1 cellular context compared by ENCODE assay signal in the genomic region with DNA sequence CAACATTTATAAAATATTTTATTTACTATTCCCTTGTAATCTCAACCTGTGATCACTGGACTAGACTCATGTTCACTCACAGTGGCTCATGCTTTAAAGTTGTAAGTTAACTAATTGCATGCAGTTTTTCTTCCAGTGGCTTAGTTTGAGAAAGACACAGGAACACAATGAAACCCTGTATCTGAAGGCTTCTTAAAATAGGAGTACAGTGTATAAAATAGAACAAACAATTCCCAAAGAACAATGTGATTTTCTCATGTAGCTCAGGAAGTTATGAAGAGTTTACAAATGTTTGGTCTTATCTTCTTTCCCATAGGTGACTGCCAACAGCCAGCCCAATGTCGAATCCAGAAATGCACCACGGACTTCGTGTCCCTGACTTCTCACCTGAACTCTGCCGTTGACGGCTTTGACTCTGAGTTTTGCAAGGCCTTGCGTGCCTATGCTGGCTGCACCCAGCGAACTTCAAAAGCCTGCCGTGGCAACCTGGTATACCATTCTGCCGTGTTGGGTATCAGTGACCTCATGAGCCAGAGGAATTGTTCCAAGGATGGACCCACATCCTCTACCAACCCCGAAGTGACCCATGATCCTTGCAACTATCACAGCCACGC.
A peak's percentile ranks its signal among the peaks of the same experiment; 100 is the strongest.
TF ChIP-seq lines count a peak whose summit lies in the region.

No MANE protein-coding gene starts in this region.

TF ChIP-seq in HepG2, 621 proteins besides CTCF, POLR2A, EP300 and RAD21 (continued from another document):
- TF ChIP-seq TFDP1 (CRISPR knock-in tag; IDR thresholded peaks at IDR 0.05; ENCODE audit: borderline replicate concordance) (peak; percentile 70; the same call in 1 of the 2 replicates), HNRNPH1 (optimal IDR thresholded peaks at IDR 0.05; ENCODE audit: low read depth, low read length) (no peak), POGZ (CRISPR knock-in tag; IDR thresholded peaks at IDR 0.05) (peak; percentile 70)
